2 cellular contexts compared by ENCODE assay signal in the genomic region with DNA sequence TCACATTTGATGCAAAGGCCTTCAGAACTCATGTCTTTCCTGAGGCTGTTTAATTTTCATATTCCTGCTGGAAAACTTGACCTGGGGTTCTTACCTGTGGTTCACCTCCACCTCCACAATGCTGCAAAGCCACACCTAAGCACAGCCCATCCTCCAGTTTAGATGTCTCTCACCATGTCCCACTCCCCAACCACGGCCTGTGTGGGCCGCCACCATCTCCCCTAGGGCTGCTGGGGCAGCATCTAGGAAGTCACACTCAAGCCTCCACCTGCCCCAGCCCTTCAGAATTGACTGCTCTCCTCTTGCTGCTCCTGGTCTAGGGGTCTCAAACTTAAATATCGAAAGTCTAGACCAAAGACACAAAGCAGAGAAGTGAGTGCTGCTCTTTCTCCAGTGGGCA.
TF ChIP-seq lines count a peak whose summit lies in the region.

No MANE protein-coding gene starts in this region.

TF ChIP-seq in HEK293, 187 proteins besides CTCF, POLR2A, EP300 and RAD21:
- no peak for TF ChIP-seq ZNF433 (tag by site-specific recombination; IDR thresholded peaks at IDR 0.05; ENCODE audit: low read depth)
- TF ChIP-seq EGR2 (tag by site-specific recombination; IDR thresholded peaks at IDR 0.05; ENCODE audit: low read depth), result peak; percentile 60; the same call in 1 of the 2 replicates

TF ChIP-seq in H1, 55 proteins besides CTCF, POLR2A, EP300 and RAD21:
- TF ChIP-seq RXRA (IDR thresholded peaks at IDR 0.05; ENCODE audit: insufficient read depth, low read depth, low read length), result no peak
- no peak for TF ChIP-seq HDAC6 (IDR thresholded peaks at IDR 0.05; ENCODE audit: low read depth, low read length)
- TF ChIP-seq POLR2AphosphoS5 (IDR thresholded peaks at IDR 0.05; ENCODE audit: low read depth, low read length), result no peak
- TF ChIP-seq GABPA (IDR thresholded peaks at IDR 0.05; ENCODE audit: borderline replicate concordance, insufficient read depth, low read length), result no peak
- TF ChIP-seq NANOG (IDR thresholded peaks at IDR 0.05; ENCODE audit: insufficient read depth, low read depth, low read length, poor library complexity, severe bottlenecking), result no peak
- no peak for TF ChIP-seq NRF1 (IDR thresholded peaks at IDR 0.05; ENCODE audit: low read depth, low read length)
- no peak for TF ChIP-seq HDAC2 (IDR thresholded peaks at IDR 0.05; ENCODE audit: borderline replicate concordance in 1 of 2, low read depth in 2 of 2, low read length in 2 of 2)
- TF ChIP-seq, protein P1, sequence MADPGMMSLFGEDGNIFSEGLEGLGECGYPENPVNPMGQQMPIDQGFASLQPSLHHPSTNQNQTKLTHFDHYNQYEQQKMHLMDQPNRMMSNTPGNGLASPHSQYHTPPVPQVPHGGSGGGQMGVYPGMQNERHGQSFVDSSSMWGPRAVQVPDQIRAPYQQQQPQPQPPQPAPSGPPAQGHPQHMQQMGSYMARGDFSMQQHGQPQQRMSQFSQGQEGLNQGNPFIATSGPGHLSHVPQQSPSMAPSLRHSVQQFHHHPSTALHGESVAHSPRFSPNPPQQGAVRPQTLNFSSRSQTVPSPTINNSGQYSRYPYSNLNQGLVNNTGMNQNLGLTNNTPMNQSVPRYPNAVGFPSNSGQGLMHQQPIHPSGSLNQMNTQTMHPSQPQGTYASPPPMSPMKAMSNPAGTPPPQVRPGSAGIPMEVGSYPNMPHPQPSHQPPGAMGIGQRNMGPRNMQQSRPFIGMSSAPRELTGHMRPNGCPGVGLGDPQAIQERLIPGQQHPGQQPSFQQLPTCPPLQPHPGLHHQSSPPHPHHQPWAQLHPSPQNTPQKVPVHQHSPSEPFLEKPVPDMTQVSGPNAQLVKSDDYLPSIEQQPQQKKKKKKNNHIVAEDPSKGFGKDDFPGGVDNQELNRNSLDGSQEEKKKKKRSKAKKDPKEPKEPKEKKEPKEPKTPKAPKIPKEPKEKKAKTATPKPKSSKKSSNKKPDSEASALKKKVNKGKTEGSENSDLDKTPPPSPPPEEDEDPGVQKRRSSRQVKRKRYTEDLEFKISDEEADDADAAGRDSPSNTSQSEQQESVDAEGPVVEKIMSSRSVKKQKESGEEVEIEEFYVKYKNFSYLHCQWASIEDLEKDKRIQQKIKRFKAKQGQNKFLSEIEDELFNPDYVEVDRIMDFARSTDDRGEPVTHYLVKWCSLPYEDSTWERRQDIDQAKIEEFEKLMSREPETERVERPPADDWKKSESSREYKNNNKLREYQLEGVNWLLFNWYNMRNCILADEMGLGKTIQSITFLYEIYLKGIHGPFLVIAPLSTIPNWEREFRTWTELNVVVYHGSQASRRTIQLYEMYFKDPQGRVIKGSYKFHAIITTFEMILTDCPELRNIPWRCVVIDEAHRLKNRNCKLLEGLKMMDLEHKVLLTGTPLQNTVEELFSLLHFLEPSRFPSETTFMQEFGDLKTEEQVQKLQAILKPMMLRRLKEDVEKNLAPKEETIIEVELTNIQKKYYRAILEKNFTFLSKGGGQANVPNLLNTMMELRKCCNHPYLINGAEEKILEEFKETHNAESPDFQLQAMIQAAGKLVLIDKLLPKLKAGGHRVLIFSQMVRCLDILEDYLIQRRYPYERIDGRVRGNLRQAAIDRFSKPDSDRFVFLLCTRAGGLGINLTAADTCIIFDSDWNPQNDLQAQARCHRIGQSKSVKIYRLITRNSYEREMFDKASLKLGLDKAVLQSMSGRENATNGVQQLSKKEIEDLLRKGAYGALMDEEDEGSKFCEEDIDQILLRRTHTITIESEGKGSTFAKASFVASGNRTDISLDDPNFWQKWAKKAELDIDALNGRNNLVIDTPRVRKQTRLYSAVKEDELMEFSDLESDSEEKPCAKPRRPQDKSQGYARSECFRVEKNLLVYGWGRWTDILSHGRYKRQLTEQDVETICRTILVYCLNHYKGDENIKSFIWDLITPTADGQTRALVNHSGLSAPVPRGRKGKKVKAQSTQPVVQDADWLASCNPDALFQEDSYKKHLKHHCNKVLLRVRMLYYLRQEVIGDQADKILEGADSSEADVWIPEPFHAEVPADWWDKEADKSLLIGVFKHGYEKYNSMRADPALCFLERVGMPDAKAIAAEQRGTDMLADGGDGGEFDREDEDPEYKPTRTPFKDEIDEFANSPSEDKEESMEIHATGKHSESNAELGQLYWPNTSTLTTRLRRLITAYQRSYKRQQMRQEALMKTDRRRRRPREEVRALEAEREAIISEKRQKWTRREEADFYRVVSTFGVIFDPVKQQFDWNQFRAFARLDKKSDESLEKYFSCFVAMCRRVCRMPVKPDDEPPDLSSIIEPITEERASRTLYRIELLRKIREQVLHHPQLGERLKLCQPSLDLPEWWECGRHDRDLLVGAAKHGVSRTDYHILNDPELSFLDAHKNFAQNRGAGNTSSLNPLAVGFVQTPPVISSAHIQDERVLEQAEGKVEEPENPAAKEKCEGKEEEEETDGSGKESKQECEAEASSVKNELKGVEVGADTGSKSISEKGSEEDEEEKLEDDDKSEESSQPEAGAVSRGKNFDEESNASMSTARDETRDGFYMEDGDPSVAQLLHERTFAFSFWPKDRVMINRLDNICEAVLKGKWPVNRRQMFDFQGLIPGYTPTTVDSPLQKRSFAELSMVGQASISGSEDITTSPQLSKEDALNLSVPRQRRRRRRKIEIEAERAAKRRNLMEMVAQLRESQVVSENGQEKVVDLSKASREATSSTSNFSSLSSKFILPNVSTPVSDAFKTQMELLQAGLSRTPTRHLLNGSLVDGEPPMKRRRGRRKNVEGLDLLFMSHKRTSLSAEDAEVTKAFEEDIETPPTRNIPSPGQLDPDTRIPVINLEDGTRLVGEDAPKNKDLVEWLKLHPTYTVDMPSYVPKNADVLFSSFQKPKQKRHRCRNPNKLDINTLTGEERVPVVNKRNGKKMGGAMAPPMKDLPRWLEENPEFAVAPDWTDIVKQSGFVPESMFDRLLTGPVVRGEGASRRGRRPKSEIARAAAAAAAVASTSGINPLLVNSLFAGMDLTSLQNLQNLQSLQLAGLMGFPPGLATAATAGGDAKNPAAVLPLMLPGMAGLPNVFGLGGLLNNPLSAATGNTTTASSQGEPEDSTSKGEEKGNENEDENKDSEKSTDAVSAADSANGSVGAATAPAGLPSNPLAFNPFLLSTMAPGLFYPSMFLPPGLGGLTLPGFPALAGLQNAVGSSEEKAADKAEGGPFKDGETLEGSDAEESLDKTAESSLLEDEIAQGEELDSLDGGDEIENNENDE (IDR thresholded peaks at IDR 0.05; ENCODE audit: insufficient replicate concordance, low read length), result no peak
- TF ChIP-seq ASH2L (IDR thresholded peaks at IDR 0.05; ENCODE audit: low read length), result no peak
- no peak for TF ChIP-seq FOSL1 (IDR thresholded peaks at IDR 0.05; ENCODE audit: insufficient read depth, low read depth, low read length)
- TF ChIP-seq CHD1 (IDR thresholded peaks at IDR 0.05; ENCODE audit: low read depth, low read length), result no peak
- TF ChIP-seq SIN3A (conservative IDR thresholded peaks at IDR 0.05 in 1 of 2, IDR thresholded peaks at IDR 0.05 in 1 of 2; ENCODE audit: low read depth in 1 of 2, low read length in 2 of 2), result no peak
- TF ChIP-seq SUZ12 (IDR thresholded peaks at IDR 0.05; ENCODE audit: low read length), result no peak
- TF ChIP-seq POU5F1 (IDR thresholded peaks at IDR 0.05; ENCODE audit: low read depth, low read length), result no peak
- TF ChIP-seq RBBP5 (IDR thresholded peaks at IDR 0.05; ENCODE audit: borderline replicate concordance, low read depth, low read length), result no peak
- no peak for TF ChIP-seq BCL11A (IDR thresholded peaks at IDR 0.05; ENCODE audit: low read depth in 2 of 2, low read length in 2 of 2)
